8 cellular contexts compared by ENCODE assay signal in the genomic region with DNA sequence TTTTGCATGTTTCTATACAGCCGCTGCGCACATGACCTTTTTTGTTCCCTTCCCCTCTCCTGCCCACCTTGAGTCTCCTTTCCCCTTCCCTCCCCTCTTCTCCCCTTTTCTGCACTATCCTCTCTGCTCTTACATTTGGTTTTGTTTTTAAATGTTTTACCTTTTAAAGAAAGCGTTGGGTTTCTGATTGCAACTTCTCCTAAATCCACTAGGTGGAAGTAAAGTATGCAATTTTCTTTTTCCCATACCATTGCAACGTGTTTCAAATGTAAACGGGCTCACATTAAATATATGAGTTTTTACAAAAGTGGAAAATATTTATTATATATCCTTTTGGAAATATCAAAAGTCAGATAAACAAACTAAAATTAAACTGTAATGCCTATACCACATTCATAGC.
DNase-seq lines count a peak whose midpoint lies in the region; ATAC-seq, FAIRE-seq and TF ChIP-seq lines count a peak whose summit lies in the region.

No MANE protein-coding gene starts in this region.

- peak; percentile 80 for TF ChIP-seq CTCF in PC-9 (conservative IDR thresholded peaks at IDR 0.05)
- peak in 5 of 6 experiments; percentile 39 to 73 (median 53) for TF ChIP-seq CTCF in esophagus squamous epithelium (IDR thresholded peaks at IDR 0.05)
- no peak for TF ChIP-seq CTCF in ovary (IDR thresholded peaks at IDR 0.05)

- TF ChIP-seq EP300 in ovary (IDR thresholded peaks at IDR 0.05) = no peak

- H3K9me3 ChIP-seq in PC-9 (ENCODE audit: insufficient read depth, low read depth) (no peaks in the 10 kb centered on the region), esophagus squamous epithelium (no peaks in the 10 kb centered on the region), ovary (no peaks in the 10 kb centered on the region)

- no peaks in the 10 kb centered on the region; the same call in 1 of the 2 replicates for H4K20me1 ChIP-seq in PC-9 (ENCODE audit: insufficient read depth)

- WGBS in esophagus squamous epithelium, 2 donors = 27 to 31% methylated on average over 5 of the region's 5 CpGs
- WGBS in ovary, 3 donors = 13 to 26% (median 16%) methylated on average over 5 of the region's 5 CpGs

- H3F3A ChIP-seq in PC-9 (ENCODE audit: insufficient read depth, low read depth) = no peaks in the 10 kb centered on the region

- no peaks in the 10 kb centered on the region for H3K4me1 ChIP-seq in PC-9 (replicated peaks; ENCODE audit: insufficient read depth)
- peaks cover 0 to 5% (median 0%) of the 10 kb centered on the region in 3 donors for H3K4me1 ChIP-seq in esophagus squamous epithelium
- no peaks in the 10 kb centered on the region for H3K4me1 ChIP-seq in ovary (ENCODE audit: insufficient read depth)

- DNase-seq in AML-193 (lab: John Stamatoyannopoulos, UW) (peak; percentile 37 to 49), HTR-8/SVneo (ENCODE audit: insufficient read length, low spot score) (peak; percentile 7), PC-9 (no peak), esophagus squamous epithelium (lab: John Stamatoyannopoulos, UW) (no peak), skeletal muscle cell (ENCODE audit: low read depth) (peak; percentile 1), ovary (no peak)
- DNase-seq in activated naive CD4-positive, alpha-beta T cell treated with anti-CD3 and anti-CD28 coated beads, Interleukin-2, amount 50 U/mL, for 16 hours = no peak

- no peaks in the 10 kb centered on the region for H3K9me2 ChIP-seq in PC-9 (ENCODE audit: insufficient read depth)

- H3K4me2 ChIP-seq in PC-9 = no peak overlapping the region

- H3K27me3 ChIP-seq in PC-9 (ENCODE audit: insufficient read depth, low read depth) (peaks cover 19% of the 10 kb centered on the region), esophagus squamous epithelium (peaks cover 0 to 7% (median 0%) of the 10 kb centered on the region in 4 donors), ovary (no peaks in the 10 kb centered on the region)

- ATAC-seq in HG03095 (IDR thresholded peaks at IDR 0.05; ENCODE audit: unreplicated experiment) = no peak

- TF ChIP-seq POLR2A in esophagus squamous epithelium (IDR thresholded peaks at IDR 0.05) = no peak
- TF ChIP-seq POLR2A in ovary (IDR thresholded peaks at IDR 0.05) = no peak

- CTCF ChIA-PET in PC-9 (lab: Charles Lee) = interaction anchor here (0.6 to 1.8 kb wide), 3 partner anchors 539 to 1585 kb away, joined by 3 to 8 read pairs (median 6); no protein-coding TSS in a partner anchor

- POLR2A ChIA-PET in PC-9 (lab: Charles Lee; ENCODE audit: unreplicated experiment) = no interaction called here

- no TSS peak for BruUV-seq in PC-9 (replicated peaks; lab: Mats Ljungman, UMichigan)

- no peak overlapping the region for H2AFZ ChIP-seq in PC-9

- intact Hi-C loops in PC-9 (cut with micrococcal nuclease; ENCODE audit: unreplicated experiment) (loop anchor here (1.0 to 5.0 kb wide), 6 partner anchors 86 to 1536 kb away; no protein-coding TSS in a partner anchor), esophagus squamous epithelium (cut with DNase I) (loop anchor here (5.0 to 10.0 kb wide), 2 partner anchors 616 to 733 kb away; no protein-coding TSS in a partner anchor), ovary (cut with DNase I) (loop anchor here in 2 of 4 donors (10.0 kb wide), 2 partner anchors 713 to 1853 kb away; no protein-coding TSS in a partner anchor)

- H3K79me2 ChIP-seq in PC-9 (ENCODE audit: low read depth) = no peaks in the 10 kb centered on the region

- H3K27ac ChIP-seq in PC-9 = no peak overlapping the region
- no peak overlapping the region for H3K27ac ChIP-seq in esophagus squamous epithelium
- H3K27ac ChIP-seq in ovary = no peak overlapping the region

- H3K4me3 ChIP-seq in PC-9 (no peak overlapping the region), esophagus squamous epithelium (no peak overlapping the region), skeletal muscle cell (ENCODE audit: low read depth, low read length) (no peak overlapping the region), ovary (no peak overlapping the region)

- H3K36me3 ChIP-seq in PC-9 (ENCODE audit: low read depth) (no peaks in the 10 kb centered on the region), esophagus squamous epithelium (no peaks in the 10 kb centered on the region), ovary (no peaks in the 10 kb centered on the region)

- FAIRE-seq in HTR-8/SVneo (lab: Jason Lieb, UNC) = no peak

Comparison
In these comparisons a context has a peak if more than half of its experiments do, and no peak if none do; other contexts are left out.
1. DNase-seq: peak in AML-193 (2 of 2), HTR-8/SVneo (single experiment) and skeletal muscle cell (single experiment); none in PC-9 (0 of 2), esophagus squamous epithelium (single experiment), ovary (0 of 5) and activated naive CD4-positive, alpha-beta T cell treated with anti-CD3 and anti-CD28 coated beads, Interleukin-2, amount 50 U/mL, for 16 hours (single experiment).
2. CTCF ChIP-seq: peak in PC-9 (single experiment) and esophagus squamous epithelium (5 of 6); none in ovary (0 of 3).